ENCODE assay signal across 1 cellular context in the genomic region with DNA sequence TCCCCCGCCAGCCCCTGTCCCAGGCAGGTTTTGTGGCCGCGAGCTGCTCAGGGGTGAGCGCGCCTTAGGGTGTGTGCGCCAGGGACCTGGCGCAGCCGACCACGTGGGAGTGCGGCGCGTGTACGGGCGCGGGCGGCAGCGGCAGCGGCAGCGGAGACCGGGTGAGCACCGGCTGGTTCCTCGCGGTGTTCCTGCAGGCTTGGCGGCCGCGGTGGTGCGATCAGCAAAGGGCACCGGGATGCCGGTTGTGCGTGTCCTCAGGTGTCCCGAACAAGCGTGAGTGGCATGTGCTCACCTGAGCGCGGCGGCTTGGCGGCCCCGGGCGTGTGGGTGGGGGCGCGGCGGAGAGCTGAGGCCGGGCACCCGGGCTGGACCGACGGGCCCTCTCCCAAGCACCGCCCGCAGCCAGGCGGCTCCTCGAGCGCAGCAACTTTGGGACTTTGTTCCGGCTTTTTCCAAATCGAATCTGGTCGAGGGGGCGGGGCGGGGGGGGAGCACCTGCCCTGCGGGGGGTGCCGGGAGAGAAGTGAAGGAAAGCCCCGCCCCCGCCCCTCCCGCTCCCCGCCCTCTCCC.
A peak's percentile ranks its signal among the peaks of the same experiment; 100 is the strongest.
TF ChIP-seq lines count a peak whose summit lies in the region.

No MANE protein-coding gene starts in this region.

TF ChIP-seq in HEK293, 187 proteins besides CTCF, POLR2A, EP300 and RAD21 (continued from another document and continues in another):
- TF ChIP-seq, protein P1, sequence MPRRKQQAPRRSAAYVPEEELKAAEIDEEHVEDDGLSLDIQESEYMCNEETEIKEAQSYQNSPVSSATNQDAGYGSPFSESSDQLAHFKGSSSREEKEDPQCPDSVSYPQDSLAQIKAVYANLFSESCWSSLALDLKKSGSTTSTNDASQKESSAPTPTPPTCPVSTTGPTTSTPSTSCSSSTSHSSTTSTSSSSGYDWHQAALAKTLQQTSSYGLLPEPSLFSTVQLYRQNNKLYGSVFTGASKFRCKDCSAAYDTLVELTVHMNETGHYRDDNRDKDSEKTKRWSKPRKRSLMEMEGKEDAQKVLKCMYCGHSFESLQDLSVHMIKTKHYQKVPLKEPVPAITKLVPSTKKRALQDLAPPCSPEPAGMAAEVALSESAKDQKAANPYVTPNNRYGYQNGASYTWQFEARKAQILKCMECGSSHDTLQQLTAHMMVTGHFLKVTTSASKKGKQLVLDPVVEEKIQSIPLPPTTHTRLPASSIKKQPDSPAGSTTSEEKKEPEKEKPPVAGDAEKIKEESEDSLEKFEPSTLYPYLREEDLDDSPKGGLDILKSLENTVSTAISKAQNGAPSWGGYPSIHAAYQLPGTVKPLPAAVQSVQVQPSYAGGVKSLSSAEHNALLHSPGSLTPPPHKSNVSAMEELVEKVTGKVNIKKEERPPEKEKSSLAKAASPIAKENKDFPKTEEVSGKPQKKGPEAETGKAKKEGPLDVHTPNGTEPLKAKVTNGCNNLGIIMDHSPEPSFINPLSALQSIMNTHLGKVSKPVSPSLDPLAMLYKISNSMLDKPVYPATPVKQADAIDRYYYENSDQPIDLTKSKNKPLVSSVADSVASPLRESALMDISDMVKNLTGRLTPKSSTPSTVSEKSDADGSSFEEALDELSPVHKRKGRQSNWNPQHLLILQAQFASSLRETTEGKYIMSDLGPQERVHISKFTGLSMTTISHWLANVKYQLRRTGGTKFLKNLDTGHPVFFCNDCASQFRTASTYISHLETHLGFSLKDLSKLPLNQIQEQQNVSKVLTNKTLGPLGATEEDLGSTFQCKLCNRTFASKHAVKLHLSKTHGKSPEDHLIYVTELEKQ (tag by site-specific recombination; IDR thresholded peaks at IDR 0.05; ENCODE audit: borderline replicate concordance): no peak
- TF ChIP-seq ZNF121 (tag by site-specific recombination; IDR thresholded peaks at IDR 0.05) (no peak), ZFP69B (tag by site-specific recombination; IDR thresholded peaks at IDR 0.05) (no peak), ZXDB (tag by site-specific recombination; IDR thresholded peaks at IDR 0.05) (0 out of 2 replicates have a peak, but pooled peaks have one; percentile 45), ZNF423 (tag by site-specific recombination; IDR thresholded peaks at IDR 0.05) (no peak), SALL2 (tag by site-specific recombination; IDR thresholded peaks at IDR 0.05; ENCODE audit: borderline replicate concordance) (no peak), ZEB2 (tag by site-specific recombination; IDR thresholded peaks at IDR 0.05) (0 out of 2 replicates have a peak, but pooled peaks have one; percentile 49), ZNF138 (tag by site-specific recombination; IDR thresholded peaks at IDR 0.05; ENCODE audit: borderline replicate concordance) (no peak), ZNF785 (tag by site-specific recombination; IDR thresholded peaks at IDR 0.05) (no peak), ZNF394 (tag by site-specific recombination; IDR thresholded peaks at IDR 0.05; ENCODE audit: borderline replicate concordance) (no peak), ZSCAN30 (tag by site-specific recombination; IDR thresholded peaks at IDR 0.05) (no peak), ZNF132 (tag by site-specific recombination; IDR thresholded peaks at IDR 0.05; ENCODE audit: borderline replicate concordance) (no peak), ZSCAN23 (tag by site-specific recombination; IDR thresholded peaks at IDR 0.05) (no peak), ZNF175 (tag by site-specific recombination; IDR thresholded peaks at IDR 0.05) (no peak), GLI4 (tag by site-specific recombination; IDR thresholded peaks at IDR 0.05) (no peak), ZNF639 (tag by site-specific recombination; IDR thresholded peaks at IDR 0.05) (no peak), ZNF843 (tag by site-specific recombination; IDR thresholded peaks at IDR 0.05) (0 out of 2 replicates have a peak, but pooled peaks have one; percentile 24), ZBTB49 (tag by site-specific recombination; IDR thresholded peaks at IDR 0.05; ENCODE audit: low read depth) (no peak), ZNF146 (tag by site-specific recombination; IDR thresholded peaks at IDR 0.05) (no peak), ZNF561 (tag by site-specific recombination; IDR thresholded peaks at IDR 0.05; ENCODE audit: borderline replicate concordance) (no peak), ZNF473 (tag by site-specific recombination; IDR thresholded peaks at IDR 0.05) (no peak), IKZF3 (tag by site-specific recombination; IDR thresholded peaks at IDR 0.05) (no peak), ZNF433 (tag by site-specific recombination; IDR thresholded peaks at IDR 0.05; ENCODE audit: low read depth) (no peak), ZNF366 (tag by site-specific recombination; conservative IDR thresholded peaks at IDR 0.05) (no peak), YY1 (tag by site-specific recombination; IDR thresholded peaks at IDR 0.05) (no peak), PATZ1 (tag by site-specific recombination; IDR thresholded peaks at IDR 0.05) (peak; percentile 50; the same call in 1 of the 2 replicates), OSR2 (tag by site-specific recombination; IDR thresholded peaks at IDR 0.05) (no peak), BCL11A (tag by site-specific recombination; IDR thresholded peaks at IDR 0.05; ENCODE audit: low read depth) (no peak), ZNF292 (tag by site-specific recombination; IDR thresholded peaks at IDR 0.05; ENCODE audit: borderline replicate concordance, low read depth) (no peak), ZNF837 (tag by site-specific recombination; IDR thresholded peaks at IDR 0.05) (no peak), MZF1 (tag by site-specific recombination; IDR thresholded peaks at IDR 0.05; ENCODE audit: borderline replicate concordance) (no peak), ZNF391 (tag by site-specific recombination; IDR thresholded peaks at IDR 0.05; ENCODE audit: borderline replicate concordance, low read depth) (no peak), RBAK (tag by site-specific recombination; IDR thresholded peaks at IDR 0.05) (no peak), KLF8 (tag by site-specific recombination; IDR thresholded peaks at IDR 0.05) (peak; percentile 61; the same call in 1 of the 2 replicates), ZNF426 (tag by site-specific recombination; IDR thresholded peaks at IDR 0.05) (no peak), ZNF677 (tag by site-specific recombination; IDR thresholded peaks at IDR 0.05) (no peak), ZNF521 (tag by site-specific recombination; IDR thresholded peaks at IDR 0.05) (no peak), ZNF211 (tag by site-specific recombination; IDR thresholded peaks at IDR 0.05; ENCODE audit: low read depth) (no peak), ZNF112 (tag by site-specific recombination; IDR thresholded peaks at IDR 0.05) (no peak), ZNF658 (tag by site-specific recombination; IDR thresholded peaks at IDR 0.05) (no peak), SP2 (tag by site-specific recombination; IDR thresholded peaks at IDR 0.05) (no peak), BCL6B (tag by site-specific recombination; IDR thresholded peaks at IDR 0.05) (no peak), ZNF548 (tag by site-specific recombination; IDR thresholded peaks at IDR 0.05) (no peak), ZNF274 (IDR thresholded peaks at IDR 0.05; ENCODE audit: low read length) (no peak), ZNF274 (tag by site-specific recombination; IDR thresholded peaks at IDR 0.05; ENCODE audit: borderline replicate concordance) (no peak), ZNF670 (tag by site-specific recombination; IDR thresholded peaks at IDR 0.05; ENCODE audit: low read depth) (no peak), ZNF624 (tag by site-specific recombination; IDR thresholded peaks at IDR 0.05) (no peak), ZNF335 (tag by site-specific recombination; conservative IDR thresholded peaks at IDR 0.05) (peak; percentile 63; the same call in 1 of the 2 replicates), ZNF114 (tag by site-specific recombination; IDR thresholded peaks at IDR 0.05) (no peak)
- TF ChIP-seq, protein P2, sequence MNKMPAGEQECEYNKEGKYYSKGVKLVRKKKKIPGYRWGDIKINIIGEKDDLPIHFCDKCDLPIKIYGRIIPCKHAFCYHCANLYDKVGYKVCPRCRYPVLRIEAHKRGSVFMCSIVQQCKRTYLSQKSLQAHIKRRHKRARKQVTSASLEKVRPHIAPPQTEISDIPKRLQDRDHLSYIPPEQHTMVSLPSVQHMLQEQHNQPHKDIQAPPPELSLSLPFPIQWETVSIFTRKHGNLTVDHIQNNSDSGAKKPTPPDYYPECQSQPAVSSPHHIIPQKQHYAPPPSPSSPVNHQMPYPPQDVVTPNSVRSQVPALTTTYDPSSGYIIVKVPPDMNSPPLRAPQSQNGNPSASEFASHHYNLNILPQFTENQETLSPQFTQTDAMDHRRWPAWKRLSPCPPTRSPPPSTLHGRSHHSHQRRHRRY (tag by site-specific recombination; IDR thresholded peaks at IDR 0.05): no peak
- TF ChIP-seq, protein P3, sequence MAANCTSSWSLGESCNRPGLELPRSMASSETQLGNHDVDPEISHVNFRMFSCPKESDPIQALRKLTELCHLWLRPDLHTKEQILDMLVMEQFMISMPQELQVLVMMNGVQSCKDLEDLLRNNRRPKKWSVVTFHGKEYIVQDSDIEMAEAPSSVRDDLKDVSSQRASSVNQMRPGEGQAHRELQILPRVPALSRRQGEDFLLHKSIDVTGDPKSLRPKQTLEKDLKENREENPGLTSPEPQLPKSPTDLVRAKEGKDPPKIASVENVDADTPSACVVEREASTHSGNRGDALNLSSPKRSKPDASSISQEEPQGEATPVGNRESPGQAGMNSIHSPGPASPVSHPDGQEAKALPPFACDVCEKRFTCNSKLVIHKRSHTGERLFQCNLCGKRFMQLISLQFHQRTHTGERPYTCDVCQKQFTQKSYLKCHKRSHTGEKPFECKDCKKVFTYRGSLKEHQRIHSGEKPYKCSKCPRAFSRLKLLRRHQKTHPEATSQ (tag by site-specific recombination; IDR thresholded peaks at IDR 0.05): peak; percentile 86; the same call in 1 of the 2 replicates
- TF ChIP-seq, protein P4, sequence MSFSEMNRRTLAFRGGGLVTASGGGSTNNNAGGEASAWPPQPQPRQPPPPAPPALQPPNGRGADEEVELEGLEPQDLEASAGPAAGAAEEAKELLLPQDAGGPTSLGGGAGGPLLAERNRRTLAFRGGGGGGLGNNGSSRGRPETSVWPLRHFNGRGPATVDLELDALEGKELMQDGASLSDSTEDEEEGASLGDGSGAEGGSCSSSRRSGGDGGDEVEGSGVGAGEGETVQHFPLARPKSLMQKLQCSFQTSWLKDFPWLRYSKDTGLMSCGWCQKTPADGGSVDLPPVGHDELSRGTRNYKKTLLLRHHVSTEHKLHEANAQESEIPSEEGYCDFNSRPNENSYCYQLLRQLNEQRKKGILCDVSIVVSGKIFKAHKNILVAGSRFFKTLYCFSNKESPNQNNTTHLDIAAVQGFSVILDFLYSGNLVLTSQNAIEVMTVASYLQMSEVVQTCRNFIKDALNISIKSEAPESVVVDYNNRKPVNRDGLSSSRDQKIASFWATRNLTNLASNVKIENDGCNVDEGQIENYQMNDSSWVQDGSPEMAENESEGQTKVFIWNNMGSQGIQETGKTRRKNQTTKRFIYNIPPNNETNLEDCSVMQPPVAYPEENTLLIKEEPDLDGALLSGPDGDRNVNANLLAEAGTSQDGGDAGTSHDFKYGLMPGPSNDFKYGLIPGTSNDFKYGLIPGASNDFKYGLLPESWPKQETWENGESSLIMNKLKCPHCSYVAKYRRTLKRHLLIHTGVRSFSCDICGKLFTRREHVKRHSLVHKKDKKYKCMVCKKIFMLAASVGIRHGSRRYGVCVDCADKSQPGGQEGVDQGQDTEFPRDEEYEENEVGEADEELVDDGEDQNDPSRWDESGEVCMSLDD (tag by site-specific recombination; IDR thresholded peaks at IDR 0.05): no peak
